In the genomic region with DNA sequence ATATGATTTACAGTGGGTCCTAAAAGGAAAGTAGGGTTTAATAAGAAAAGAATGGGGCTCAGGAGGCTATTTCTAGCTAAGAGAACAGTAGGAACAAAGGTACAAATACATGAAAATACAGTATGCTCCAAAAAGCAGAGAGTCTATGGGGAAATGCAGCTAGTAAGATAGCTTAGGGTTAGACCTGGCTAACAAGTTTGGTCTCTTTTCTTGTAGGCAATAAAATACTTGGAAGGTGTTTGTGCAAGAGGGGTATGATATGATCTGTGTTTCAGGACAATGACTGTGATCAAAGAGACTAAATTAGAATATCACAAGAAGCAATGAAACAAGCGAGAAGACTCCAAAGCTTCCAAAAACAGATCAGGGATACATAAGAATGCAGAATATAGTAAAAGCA, we compare ENCODE assay signal across 32 cellular contexts.
"Had no signal": no experiment of that assay in that cellular context is flagged by ENCODE, and none has a peak within 500 bp of the region (broad histone marks: within the 10 kb centered on the region; RNA-seq: fewer than 3 reads in every experiment).

No MANE protein-coding gene starts in this region.

- H3K9me3 ChIP-seq: ascending aorta, body of pancreas, breast epithelium had no signal

- H3K4me3 ChIP-seq: ascending aorta, body of pancreas, breast epithelium had no signal

- H3K27ac ChIP-seq: ascending aorta, body of pancreas, brain microvascular endothelial cell, breast epithelium, WERI-Rb-1 had no signal

- H3K4me1 ChIP-seq: body of pancreas, breast epithelium had no signal

- H3K36me3 ChIP-seq: brain microvascular endothelial cell, breast epithelium, WERI-Rb-1 had no signal

- ATAC-seq: activated CD4-positive, alpha-beta T cell treated with anti-CD3 and anti-CD28 coated beads for 36 hours; activated CD4-positive, CD25-positive, alpha-beta regulatory T cell treated with anti-CD3 and anti-CD28 coated beads, Interleukin-2, amount 50 U/mL, for 24 hours; activated CD8-positive, alpha-beta memory T cell treated with anti-CD3 and anti-CD28 coated beads, Interleukin-2, amount 10 ng/mL, durations not matched to agents 7 days and 5 days; activated CD8-positive, alpha-beta T cell treated with anti-CD3 and anti-CD28 coated beads, Interleukin-2, amount 10 ng/mL, durations not matched to agents 7 days and 5 days; activated naive CD8-positive, alpha-beta T cell treated with anti-CD3 and anti-CD28 coated beads, Interleukin-2, amount 50 U/mL, for 24 hours; body of pancreas; WTC11 had no signal

- DNase-seq: activated CD4-positive, alpha-beta memory T cell treated with anti-CD3 and anti-CD28 coated beads, Interleukin-2, amount 10 ng/mL, durations not matched to agents 7 days and 5 days; activated CD4-positive, alpha-beta T cell treated with anti-CD3 and anti-CD28 coated beads for 1 hour; activated CD4-positive, alpha-beta T cell treated with anti-CD3 and anti-CD28 coated beads for 36 hours; activated CD4-positive, alpha-beta T cell treated with anti-CD3 and anti-CD28 coated beads for 48 hours; activated CD4-positive, alpha-beta T cell treated with anti-CD3 and anti-CD28 coated beads, Interleukin-2, amount 10 ng/mL, durations not matched to agents 7 days and 5 days; activated CD4-positive, alpha-beta T cell treated with anti-CD3 and anti-CD28 coated beads, Interleukin-2, amount 50 U/mL, for 48 hours; activated CD4-positive, CD25-positive, alpha-beta regulatory T cell; activated CD8-positive, alpha-beta memory T cell treated with anti-CD3 and anti-CD28 coated beads for 24 hours; activated CD8-positive, alpha-beta memory T cell treated with anti-CD3 and anti-CD28 coated beads, Interleukin-2, amount 10 ng/mL, durations not matched to agents 7 days and 5 days; activated CD8-positive, alpha-beta memory T cell treated with anti-CD3 and anti-CD28 coated beads, Interleukin-2, amount 50 U/mL, for 48 hours; activated CD8-positive, alpha-beta T cell treated with anti-CD3 and anti-CD28 coated beads, Interleukin-2, amount 10 ng/mL, durations not matched to agents 7 days and 5 days; activated effector memory CD4-positive, alpha-beta T cell treated with Interleukin-2 at 50 U/mL for 16 hours; activated gamma-delta T cell; activated naive CD4-positive, alpha-beta T cell treated with anti-CD3 and anti-CD28 coated beads, Interleukin-2, amount 10 ng/mL, durations not matched to agents 7 days and 5 days; activated naive CD4-positive, alpha-beta T cell treated with Interleukin-2 at 50 U/mL for 16 hours; activated naive CD8-positive, alpha-beta T cell treated with anti-CD3 and anti-CD28 coated beads, Interleukin-2, amount 10 ng/mL, durations not matched to agents 7 days and 5 days; activated naive CD8-positive, alpha-beta T cell treated with anti-CD3 and anti-CD28 coated beads, Interleukin-2, amount 50 U/mL, for 24 hours; activated T-cell treated with anti-CD3 and anti-CD28 coated beads, Interleukin-2, amount 50 U/mL, for 24 hours; activated T-cell treated with anti-CD3 and anti-CD28 coated beads, Interleukin-2, amount 50 U/mL, for 48 hours; amygdala; anterior cingulate cortex; body of pancreas; brain microvascular endothelial cell; central memory CD4-positive, alpha-beta T cell; T-helper 1 cell; T-helper 2 cell; T-helper 9 cell; WERI-Rb-1 had no signal

- H3K27me3 ChIP-seq: ascending aorta, body of pancreas, brain microvascular endothelial cell had no signal
